ENCODE assay signal across 14 cellular contexts in the genomic region with DNA sequence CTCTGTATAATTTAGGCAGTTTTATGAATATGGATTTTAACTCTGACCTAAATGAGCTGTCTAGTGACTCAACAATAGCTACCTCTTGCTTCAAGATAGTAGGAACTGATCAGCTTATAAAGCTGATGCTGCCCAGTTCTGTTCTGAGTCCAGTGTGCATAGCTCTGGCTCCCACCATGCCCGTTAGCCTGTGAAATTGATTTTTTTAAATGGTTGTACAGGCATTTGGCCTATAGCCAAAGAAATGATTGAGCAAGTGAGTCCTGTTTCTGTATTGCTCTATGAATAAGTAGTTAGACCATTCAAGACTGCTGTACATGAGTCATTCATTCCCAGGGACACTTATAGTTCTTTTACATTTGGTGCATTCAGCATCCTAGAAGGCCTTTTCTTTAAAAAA. TPM values are rescaled to one million over a fixed set of nuclear protein-coding genes. Genes with fewer than 3 reads are reported as not detected.
DNase-seq lines count a peak whose midpoint lies in the region; ATAC-seq, FAIRE-seq and TF ChIP-seq lines count a peak whose summit lies in the region.
"Had no signal": no experiment of that assay in that cellular context is flagged by ENCODE, and none has a peak within 500 bp of the region (broad histone marks: within the 10 kb centered on the region; RNA-seq: fewer than 3 reads in every experiment).

No MANE protein-coding gene starts in this region.

- TF ChIP-seq CTCF in epithelial cell of esophagus (IDR thresholded peaks at IDR 0.05; ENCODE audit: insufficient read depth, low read depth, low read length, missing control alignments) (no peak), omental fat pad (IDR thresholded peaks at IDR 0.05) (no peak)

- H3K27me3 Mint-ChIP-seq in naive thymus-derived CD4-positive, alpha-beta T cell: peaks cover 0 to 18% (median 11%) of the 10 kb centered on the region in 5 donors

- POLR2A ChIA-PET in naive thymus-derived CD4-positive, alpha-beta T cell (lab: Charles Lee): no interaction called here

- intact Hi-C loops in naive thymus-derived CD4-positive, alpha-beta T cell (cut with micrococcal nuclease): no loop called here

- peaks cover 0 to 4% (median 0%) of the 10 kb centered on the region in 5 donors for H3K36me3 Mint-ChIP-seq in naive thymus-derived CD4-positive, alpha-beta T cell

- peaks cover 0 to 2% (median 0%) of the 10 kb centered on the region in 11 donors for H3K9me3 Mint-ChIP-seq in naive thymus-derived CD4-positive, alpha-beta T cell
- H3K9me3 Mint-ChIP-seq: activated T-helper 2 cell treated with anti-CD3 and anti-CD28 coated beads, Interferon-gamma antibody, Interleukin-2, Interleukin-4, amounts not matched to agents 10 μg/mL and 5 μg/mL and 100 μg/mL, durations not matched to agents 14 hours and 24 hours and 36 hours had no signal

- H3K4me1 Mint-ChIP-seq in naive thymus-derived CD4-positive, alpha-beta T cell: no peaks in the 10 kb centered on the region

- CTCF ChIA-PET in naive thymus-derived CD4-positive, alpha-beta T cell (lab: Charles Lee): no interaction called here

- DNase-seq in ELR (ENCODE audit: low read depth): peak; percentile 89
- DNase-seq in RCC 7860 (ENCODE audit: low spot score): peak; percentile 16
- DNase-seq in epithelial cell of esophagus (ENCODE audit: low read depth): peak; percentile 80
- DNase-seq in omental fat pad (ENCODE audit: low spot score): no peak
- DNase-seq in naive thymus-derived CD4-positive, alpha-beta T cell: no peak
- DNase-seq in RPMI8226: no peak
- DNase-seq in NCI-H524 (lab: John Stamatoyannopoulos, UW): no peak
- DNase-seq: DMS79; NCI-H1105 treated with DMSO at 0.1 percent for 48 hours; stimulated activated naive CD4-positive, alpha-beta T cell had no signal

- no peaks in the 10 kb centered on the region for H3K9me3 ChIP-seq in naive thymus-derived CD4-positive, alpha-beta T cell (ENCODE audit: control insufficient read depth in 2 of 3, low read length in 3 of 3)

- ATAC-seq in omental fat pad (ENCODE audit: low FRiP score) (peak; percentile 52), HG03439 (IDR thresholded peaks at IDR 0.05; ENCODE audit: unreplicated experiment) (no peak)
- no peak for ATAC-seq in naive thymus-derived CD4-positive, alpha-beta T cell

- H3K4me3 Mint-ChIP-seq in naive thymus-derived CD4-positive, alpha-beta T cell: no peak overlapping the region

- no peak for FAIRE-seq in RCC 7860 (lab: Jason Lieb, UNC)
- FAIRE-seq: frontal cortex had no signal

- no peak overlapping the region for H3K4me3 ChIP-seq in epithelial cell of esophagus (ENCODE audit: low read length)
- no peak overlapping the region for H3K4me3 ChIP-seq in naive thymus-derived CD4-positive, alpha-beta T cell (ENCODE audit: low read length)
- H3K4me3 ChIP-seq: BLaER1 treated with 17β-estradiol and CSF1 and Interleukin-3, amounts not matched to agents 10 nM and 100 nM had no signal

- no peaks in the 10 kb centered on the region for H3K27me3 ChIP-seq in naive thymus-derived CD4-positive, alpha-beta T cell (ENCODE audit: control insufficient read depth in 2 of 2, insufficient read depth in 2 of 2, low read length in 2 of 2)
- H3K27me3 ChIP-seq: BLaER1 treated with 17β-estradiol and CSF1 and Interleukin-3, amounts not matched to agents 10 nM and 100 nM had no signal

- H3K27ac Mint-ChIP-seq in naive thymus-derived CD4-positive, alpha-beta T cell: no peak overlapping the region
- H3K27ac Mint-ChIP-seq: activated T-helper 2 cell treated with anti-CD3 and anti-CD28 coated beads, Interferon-gamma antibody, Interleukin-2, Interleukin-4, amounts not matched to agents 10 μg/mL and 5 μg/mL and 100 μg/mL, durations not matched to agents 14 hours and 24 hours and 36 hours had no signal

- H3K36me3 ChIP-seq in naive thymus-derived CD4-positive, alpha-beta T cell (ENCODE audit: control insufficient read depth in 2 of 3, insufficient read depth in 3 of 3, low read length in 3 of 3): no peaks in the 10 kb centered on the region

- H3K4me1 ChIP-seq in naive thymus-derived CD4-positive, alpha-beta T cell (ENCODE audit: control insufficient read depth in 2 of 2, insufficient read depth in 2 of 2, low read length in 2 of 2): no peaks in the 10 kb centered on the region

- H3K27ac ChIP-seq in naive thymus-derived CD4-positive, alpha-beta T cell (ENCODE audit: low read depth, low read length): no peak overlapping the region
- H3K27ac ChIP-seq: BLaER1 treated with 17β-estradiol and CSF1 and Interleukin-3, amounts not matched to agents 10 nM and 100 nM had no signal

RNA-seq across cellular contexts. Expression of a gene that starts 36.4 kb away (rescaled TPM):
- 100 to 1,000 TPM in 1 of 4 donors, 10 to 100 TPM in 3; 33.9 to 116 (median 38.3) TPM for total RNA-seq in omental fat pad
- total RNA-seq in naive thymus-derived CD4-positive, alpha-beta T cell: 1 to 10 TPM in 3 of 5 experiments, under 1 TPM in 2; 0.73 to 5.7 (median 1.7) TPM
- polyA plus RNA-seq in naive thymus-derived CD4-positive, alpha-beta T cell: not detected

Comparison
In these comparisons a context has a peak if more than half of its experiments do, and no peak if none do; other contexts are left out.
1. DNase-seq: peak in ELR (single experiment), RCC 7860 (single experiment) and epithelial cell of esophagus (single experiment); none in omental fat pad (single experiment), naive thymus-derived CD4-positive, alpha-beta T cell (0 of 9), RPMI8226 (single experiment) and NCI-H524 (0 of 2).
2. RNA of a gene that starts 36.4 kb away (total RNA-seq): 33.9 to 116 TPM in omental fat pad; 0.73 to 5.7 TPM in naive thymus-derived CD4-positive, alpha-beta T cell; every median in the first group is over 4 times any median in the second.